ENCODE assay signal across 8 cellular contexts in genomic region chr9:122125158-122125890, GRCh38. TPM values are rescaled to one million over a fixed set of nuclear protein-coding genes. Genes with fewer than 3 reads are reported as not detected.
A peak's percentile ranks its signal among the peaks of the same experiment; 100 is the strongest.
DNase-seq lines count a peak whose midpoint lies in the region; ATAC-seq and TF ChIP-seq lines count a peak whose summit lies in the region.

No MANE protein-coding gene starts in this region.

- 14 to 20% (median 18%) methylated on average over 9 to 13 of the region's 13 CpGs for WGBS in adrenal gland, 4 donors
- WGBS in heart right ventricle, 2 donors = 18 to 24% methylated on average over 13 of the region's 13 CpGs

- no peaks in the 10 kb centered on the region for H3K36me3 Mint-ChIP-seq in GM23338 (ENCODE audit: low read depth)
- H3K36me3 Mint-ChIP-seq in T-helper 17 cell (ENCODE audit: low read depth) = peaks cover 8% of the 10 kb centered on the region

- H3F3A ChIP-seq in GM23338 (replicated peaks; ENCODE audit: low read depth) = no peaks in the 10 kb centered on the region

- H3K27ac Mint-ChIP-seq in GM23338 (no peak overlapping the region), T-helper 17 cell (peak overlapping the region; percentile 74)

- H3K9me3 Mint-ChIP-seq in GM23338 = no peaks in the 10 kb centered on the region; the same call in 2 of the 3 replicates

- H3K27ac ChIP-seq in GM23338 (ENCODE audit: low read depth) (no peak overlapping the region), adrenal gland (no peak overlapping the region), heart right ventricle (peak overlapping the region in 4 of 10 donors; percentile 10 to 36 (median 22))

- H3K4me3 Mint-ChIP-seq in GM23338 = peak overlapping the region; percentile 74
- H3K4me3 Mint-ChIP-seq in T-helper 17 cell = peak overlapping the region; percentile 89

- peaks cover 30% of the 10 kb centered on the region for H3K27me3 ChIP-seq in GM23338 (ENCODE audit: insufficient read depth)
- H3K27me3 ChIP-seq in adrenal gland = peaks cover 11% of the 10 kb centered on the region
- peaks cover 0 to 32% (median 3%) of the 10 kb centered on the region in 7 donors for H3K27me3 ChIP-seq in heart right ventricle

- H3K79me2 ChIP-seq in GM23338 (replicated peaks; ENCODE audit: insufficient read depth) = no peaks in the 10 kb centered on the region

- peaks cover 12% of the 10 kb centered on the region for H3K4me1 ChIP-seq in GM23338 (ENCODE audit: insufficient read depth)
- peaks cover 0 to 17% of the 10 kb centered on the region in 2 donors for H3K4me1 ChIP-seq in adrenal gland (replicated peaks in 1 of 2)
- peaks cover 12 to 48% (median 30%) of the 10 kb centered on the region in 9 donors for H3K4me1 ChIP-seq in heart right ventricle

- peaks cover 17% of the 10 kb centered on the region; the same call in 2 of the 3 replicates for H3K4me1 Mint-ChIP-seq in GM23338
- peaks cover 17% of the 10 kb centered on the region for H3K4me1 Mint-ChIP-seq in T-helper 17 cell

- H3K9me3 ChIP-seq in T-helper 17 cell (ENCODE audit: control insufficient read depth, low read length, poor library complexity, severe bottlenecking) = no peaks in the 10 kb centered on the region
- H3K9me3 ChIP-seq in adrenal gland (replicated peaks in 1 of 3) = no peaks in the 10 kb centered on the region
- no peaks in the 10 kb centered on the region for H3K9me3 ChIP-seq in heart right ventricle

- no peaks in the 10 kb centered on the region for H4K20me1 ChIP-seq in GM23338 (replicated peaks; ENCODE audit: insufficient read depth)

- H2AFZ ChIP-seq in GM23338 = peak overlapping the region; percentile 98

- intact Hi-C loops in adrenal gland (cut with DNase I) (loop anchor here (2.0 to 10.0 kb wide), 3 partner anchors 225 to 679 kb away; partner anchors contain the start of gene OR1K1 (in 1 of the 2)), heart right ventricle (cut with DNase I) (loop anchor here (1.0 to 10.0 kb wide), 9 partner anchors 137 to 689 kb away; partner anchors contain the start of genes MRRF (in 3 of the 10) and RBM18 (in 3 of the 10))

- DNase-seq in COR-L47 (lab: John Stamatoyannopoulos, UW) (peak; percentile 50), GM23338 (ENCODE audit: low spot score) (peak; percentile 83), NCI-H1105 (lab: John Stamatoyannopoulos, UW) (peak; percentile 64), T-helper 17 cell (peak; percentile 60 to 79 (median 60)), adrenal gland (peak; percentile 71 to 92 (median 84)), heart right ventricle (peak; percentile 79 to 85), putamen (ENCODE audit: low spot score) (peak; percentile 82)

- no peaks in the 10 kb centered on the region for H3K9me2 ChIP-seq in GM23338 (ENCODE audit: insufficient read depth)

- ATAC-seq in GM23338 = peak; percentile 74
- peak; percentile 84 for ATAC-seq in T-helper 17 cell
- ATAC-seq in heart right ventricle = peak; percentile 78 to 91 (median 84)
- no peak for ATAC-seq in HG02884 (IDR thresholded peaks at IDR 0.05; ENCODE audit: unreplicated experiment)

- TF ChIP-seq POLR2A in adrenal gland (IDR thresholded peaks at IDR 0.05) = no peak

- H3K4me2 ChIP-seq in GM23338 = peak overlapping the region; percentile 89

- H3K4me3 ChIP-seq in GM23338 = peak overlapping the region; percentile 77
- H3K4me3 ChIP-seq in adrenal gland = no peak overlapping the region
- H3K4me3 ChIP-seq in heart right ventricle = no peak overlapping the region

- H3K27me3 Mint-ChIP-seq in GM23338 (ENCODE audit: insufficient read depth, low read depth, poor library complexity) (peaks cover 41% of the 10 kb centered on the region), T-helper 17 cell (peaks cover 33% of the 10 kb centered on the region)

- H3K36me3 ChIP-seq in GM23338 (ENCODE audit: insufficient read depth) = no peaks in the 10 kb centered on the region
- H3K36me3 ChIP-seq in adrenal gland (replicated peaks in 1 of 2) = no peaks in the 10 kb centered on the region
- H3K36me3 ChIP-seq in heart right ventricle = no peaks in the 10 kb centered on the region

- peak; percentile 96 to 99 for TF ChIP-seq CTCF in GM23338 (conservative IDR thresholded peaks at IDR 0.05; ENCODE audit: low read depth in 2 of 2)
- peak; percentile 91 to 99 (median 98) for TF ChIP-seq CTCF in adrenal gland (IDR thresholded peaks at IDR 0.05)
- peak in 8 of 9 donors; percentile 90 to 98 (median 96) for TF ChIP-seq CTCF in heart right ventricle (IDR thresholded peaks at IDR 0.05)

TF ChIP-seq in GM23338, 12 proteins besides CTCF, POLR2A, EP300 and RAD21:
- TF ChIP-seq EZH2 (IDR thresholded peaks at IDR 0.05; ENCODE audit: low read depth, unreplicated experiment) (peak; percentile 42), POLR2AphosphoS5 (IDR thresholded peaks at IDR 0.05; ENCODE audit: low read depth) (no peak), CREB1 (CRISPR knock-in tag; IDR thresholded peaks at IDR 0.05; ENCODE audit: low read depth) (no peak), ETS1 (IDR thresholded peaks at IDR 0.05) (no peak), STAT1 (IDR thresholded peaks at IDR 0.05; ENCODE audit: unreplicated experiment) (no peak)

RNA-seq across cellular contexts. Expression of gene TTLL11, which starts 32.2 kb away (rescaled TPM):
- 1.4 and 1.7 TPM in 2 replicates for total RNA-seq in GM23338 (2014; rRNA removed; shearing (Covaris generic))
- polyA plus RNA-seq in GM23338 (2016; fragmentation: Nextera tagmentation; extraction: Ambion mirVana) (0.37 and 0.57 TPM in 2 replicates), adrenal gland (1 to 10 TPM; 4.8 to 9.3 (median 5.9) TPM), heart right ventricle (1 to 10 TPM; 2.6 to 4.7 TPM)
- total RNA-seq in T-helper 17 cell (1 to 10 TPM; 2.3 to 4.2 TPM), adrenal gland (10 to 100 TPM; 11.0 to 30.9 (median 17.8) TPM), heart right ventricle (1 to 10 TPM; 5.2 to 8.7 (median 5.9) TPM)

RNA-seq across cellular contexts. Expression of gene NDUFA8, which starts 34.3 kb away (rescaled TPM):
- 36.6 and 39.7 TPM in 2 replicates for total RNA-seq in GM23338 (2014; rRNA removed; shearing (Covaris generic))
- 139 and 144 TPM in 2 replicates for polyA plus RNA-seq in GM23338 (2016; fragmentation: Nextera tagmentation; extraction: Ambion mirVana)
- 10 to 100 TPM in 1 of 2 donors, 1 to 10 TPM in 1; 9.2 to 13.0 TPM for total RNA-seq in T-helper 17 cell
- 10 to 100 TPM; 34.5 to 73.1 (median 69.4) TPM for total RNA-seq in adrenal gland
- 100 to 1,000 TPM in 1 of 3 donors, 10 to 100 TPM in 2; 96.0 to 182 (median 99.1) TPM for polyA plus RNA-seq in adrenal gland
- 100 to 1,000 TPM; 222 to 327 (median 310) TPM for total RNA-seq in heart right ventricle
- 100 to 1,000 TPM; 371 to 739 TPM for polyA plus RNA-seq in heart right ventricle

RNA-seq across cellular contexts. Expression of gene MORN5, which starts 34.4 kb away (rescaled TPM):
- not detected in 2 replicates for total RNA-seq in GM23338 (2014; rRNA removed; shearing (Covaris generic))
- polyA plus RNA-seq in GM23338 (2016; fragmentation: Nextera tagmentation; extraction: Ambion mirVana) (not detected in 2 replicates), adrenal gland (under 1 TPM in 1 of 3 donors, not detected in 2; 0.81 TPM), heart right ventricle (not detected)
- total RNA-seq in T-helper 17 cell (not detected), adrenal gland (1 to 10 TPM in 1 of 8 donors, under 1 TPM in 1, not detected in 6; 0.80 to 1.7 TPM), heart right ventricle (not detected)
